In genomic region chr15:59298255-59298856, GRCh38 we compare ENCODE assay signal across 8 cellular contexts.
A peak's percentile ranks its signal among the peaks of the same experiment; 100 is the strongest.
DNase-seq lines count a peak whose midpoint lies in the region; ATAC-seq and TF ChIP-seq lines count a peak whose summit lies in the region.

No MANE protein-coding gene starts in this region.

- POLR2A ChIA-PET in activated B cell treated with CpG ODN at 0.5 μM for 24 hours (lab: Charles Lee): interaction anchor here (0.6 to 2.8 kb wide), 9 partner anchors 50 to 184 kb away, joined by 3 to 16 read pairs (median 4); partner anchors contain the start of gene MYO1E

- DNase-seq in activated B cell treated with CpG ODN at 0.5 μM for 24 hours (peak; percentile 30), natural killer cell (no peak), NCI-H2029 treated with DMSO at 0.1 percent for 48 hours (lab: John Stamatoyannopoulos, UW) (no peak), H4 (ENCODE audit: low spot score) (no peak), right cardiac atrium (no peak), heart right ventricle (no peak)

- H3K27ac ChIP-seq in right cardiac atrium (ENCODE audit: low read length): no peak overlapping the region
- H3K27ac ChIP-seq in heart right ventricle: peak overlapping the region in 1 of 10 donors; percentile 61

- H3K36me3 Mint-ChIP-seq in activated B cell treated with CpG ODN at 0.5 μM for 24 hours (ENCODE audit: low read depth) (peaks cover 3% of the 10 kb centered on the region), natural killer cell (no peaks in the 10 kb centered on the region)

- whole genome bisulfite sequencing in right cardiac atrium: 85% methylated on average over 8 of the region's 8 CpGs
- 75 to 87% methylated on average over 8 of the region's 8 CpGs for WGBS in heart right ventricle, 2 donors

- H3K9me3 Mint-ChIP-seq in activated B cell treated with CpG ODN at 0.5 μM for 24 hours (no peaks in the 10 kb centered on the region), natural killer cell (no peaks in the 10 kb centered on the region)

- no peaks in the 10 kb centered on the region for H3K27me3 Mint-ChIP-seq in activated B cell treated with CpG ODN at 0.5 μM for 24 hours
- H3K27me3 Mint-ChIP-seq in natural killer cell (ENCODE audit: low read depth in 2 of 2): no peaks in the 10 kb centered on the region

- H3K4me3 Mint-ChIP-seq in activated B cell treated with CpG ODN at 0.5 μM for 24 hours (peak overlapping the region; percentile 75), natural killer cell (peak overlapping the region; percentile 63)

- H3K27ac Mint-ChIP-seq in activated B cell treated with CpG ODN at 0.5 μM for 24 hours: peak overlapping the region; percentile 94
- H3K27ac Mint-ChIP-seq in natural killer cell: peak overlapping the region; percentile 65 to 66

- no peaks in the 10 kb centered on the region for H3K27me3 ChIP-seq in right cardiac atrium (ENCODE audit: control insufficient read depth, insufficient read depth)
- no peaks in the 10 kb centered on the region for H3K27me3 ChIP-seq in heart right ventricle

- peaks cover 19% of the 10 kb centered on the region for H3K4me1 ChIP-seq in right cardiac atrium (ENCODE audit: control insufficient read depth, insufficient read depth, low read length)
- H3K4me1 ChIP-seq in heart right ventricle: peaks cover 7 to 73% (median 56%) of the 10 kb centered on the region in 9 donors

- CTCF ChIA-PET in activated B cell treated with CpG ODN at 0.5 μM for 24 hours (lab: Charles Lee): interaction anchor here (1.0 to 2.5 kb wide), 5 partner anchors 27 to 230 kb away, joined by 3 to 8 read pairs (median 4); no protein-coding TSS in a partner anchor

- H3K36me3 ChIP-seq in heart right ventricle: no peaks in the 10 kb centered on the region

- no peaks in the 10 kb centered on the region for H3K9me3 ChIP-seq in right cardiac atrium (ENCODE audit: control insufficient read depth, low read length)
- no peaks in the 10 kb centered on the region for H3K9me3 ChIP-seq in heart right ventricle

- peak; percentile 71 for ATAC-seq in GM18907 (IDR thresholded peaks at IDR 0.05; ENCODE audit: unreplicated experiment)
- peak; percentile 68 for ATAC-seq in HG02885 (IDR thresholded peaks at IDR 0.05; ENCODE audit: poor library complexity, unreplicated experiment)
- peak; percentile 74 for ATAC-seq in activated B cell treated with CpG ODN at 0.5 μM for 24 hours (ENCODE audit: low read depth)
- no peak for ATAC-seq in natural killer cell
- ATAC-seq in right cardiac atrium: no peak
- no peak for ATAC-seq in heart right ventricle

- H3K4me3 ChIP-seq in right cardiac atrium (ENCODE audit: low read length) (no peak overlapping the region), heart right ventricle (no peak overlapping the region)

- intact Hi-C loops in activated B cell treated with CpG ODN at 0.5 μM for 24 hours (cut with micrococcal nuclease): loop anchor here (1.0 to 2.0 kb wide), 3 partner anchors 71 to 365 kb away; partner anchors contain the start of gene SLTM
- intact Hi-C loops in natural killer cell (cut with micrococcal nuclease): no loop called here
- intact Hi-C loops in right cardiac atrium (cut with DNase I): no loop called here
- intact Hi-C loops in heart right ventricle (cut with DNase I): loop anchor here in 2 of 10 donors (10.0 kb wide), 1 partner anchor 56 kb away; no protein-coding TSS in a partner anchor

- TF ChIP-seq CTCF in activated B cell treated with CpG ODN at 0.5 μM for 24 hours (IDR thresholded peaks at IDR 0.05): no peak
- no peak for TF ChIP-seq CTCF in natural killer cell (IDR thresholded peaks at IDR 0.05)
- TF ChIP-seq CTCF in heart right ventricle (IDR thresholded peaks at IDR 0.05): no peak

- H3K4me1 Mint-ChIP-seq in activated B cell treated with CpG ODN at 0.5 μM for 24 hours: peaks cover 92% of the 10 kb centered on the region
- H3K4me1 Mint-ChIP-seq in natural killer cell: peaks cover 41 to 52% of the 10 kb centered on the region in 2 donors

Comparison
In these comparisons a context has a peak if more than half of its experiments do, and no peak if none do; other contexts are left out.
1. ATAC-seq: peak in GM18907 (single experiment), HG02885 (single experiment) and activated B cell treated with CpG ODN at 0.5 μM for 24 hours (single experiment); none in natural killer cell (0 of 3), right cardiac atrium (0 of 2) and heart right ventricle (0 of 8).